In genomic region chr3:33114622-33115023, GRCh38 we compare ENCODE assay signal across 8 cellular contexts. TPM values are rescaled to one million over a fixed set of nuclear protein-coding genes. Genes with fewer than 3 reads are reported as not detected.
DNase-seq lines count a peak whose midpoint lies in the region; ATAC-seq and TF ChIP-seq lines count a peak whose summit lies in the region.

No MANE protein-coding gene starts in this region.

- H3K9me3 ChIP-seq in gastroesophageal sphincter (no peaks in the 10 kb centered on the region), skeletal muscle satellite cell (replicated peaks; ENCODE audit: low read length) (no peaks in the 10 kb centered on the region)

- H3K4me3 ChIP-seq in gastroesophageal sphincter (peak overlapping the region; percentile 64 to 66), skeletal muscle satellite cell (ENCODE audit: low read length) (peak overlapping the region; percentile 88)

- TF ChIP-seq CTCF in VCaP (conservative IDR thresholded peaks at IDR 0.05) (no peak), gastroesophageal sphincter (IDR thresholded peaks at IDR 0.05) (no peak)

- peak overlapping the region; percentile 82 for H3K9ac ChIP-seq in skeletal muscle satellite cell (ENCODE audit: low read depth, low read length)

- H3K4me1 ChIP-seq in gastroesophageal sphincter (peaks cover 0 to 57% (median 0%) of the 10 kb centered on the region in 3 donors), skeletal muscle satellite cell (ENCODE audit: control insufficient read depth, insufficient read depth, low read length) (peaks cover 10% of the 10 kb centered on the region)

- H3K27ac ChIP-seq in VCaP (peak overlapping the region; percentile 97), gastroesophageal sphincter (peak overlapping the region; percentile 92 to 97 (median 92))

- H3K4me2 ChIP-seq in skeletal muscle satellite cell (ENCODE audit: low read length) = peak overlapping the region; percentile 93

- 36 to 45% methylated on average over 5 to 13 of the region's 14 CpGs for WGBS in gastroesophageal sphincter (ENCODE audit: low coverage in 1 of 2), 2 donors

- ATAC-seq in GM21447 (IDR thresholded peaks at IDR 0.05; ENCODE audit: unreplicated experiment) (peak; percentile 3), gastroesophageal sphincter (no peak)

- H3K27me3 ChIP-seq in gastroesophageal sphincter = no peaks in the 10 kb centered on the region
- H3K27me3 ChIP-seq in skeletal muscle satellite cell (ENCODE audit: control insufficient read depth, insufficient read depth, low read length) = no peaks in the 10 kb centered on the region

- DNase-seq in activated effector memory CD4-positive, alpha-beta T cell treated with anti-CD3 and anti-CD28 coated beads, Interleukin-2, amount 50 U/mL, for 16 hours = no peak
- DNase-seq in SK-N-DZ (ENCODE audit: low spot score) (no peak), A172 (ENCODE audit: low spot score) (no peak), LoVo (ENCODE audit: low spot score) (no peak)

- no peak for TF ChIP-seq EP300 in gastroesophageal sphincter (IDR thresholded peaks at IDR 0.05)

- no peak for TF ChIP-seq POLR2A in gastroesophageal sphincter (IDR thresholded peaks at IDR 0.05)

- H3K36me3 ChIP-seq in gastroesophageal sphincter = peaks cover 0 to 10% of the 10 kb centered on the region in 2 donors
- H3K36me3 ChIP-seq in skeletal muscle satellite cell (ENCODE audit: insufficient read depth, low read length) = peaks cover 6% of the 10 kb centered on the region

RNA-seq across cellular contexts. Expression of gene CRTAP, which starts 0.8 kb away (rescaled TPM):
- 100 to 1,000 TPM; 189 to 358 (median 292) TPM for total RNA-seq in gastroesophageal sphincter
- total RNA-seq in skeletal muscle satellite cell (2012; rRNA removed) = 169 and 234 TPM in 2 replicates
- polyA plus RNA-seq in SK-N-DZ (2014; cell fraction: cytosol; rRNA removed) = 159 and 167 TPM in 2 replicates
- 53.6 and 60.6 TPM in 2 replicates for polyA plus RNA-seq in SK-N-DZ (2014; cell fraction: nucleus; rRNA removed)
- 416 and 442 TPM in 2 replicates for total RNA-seq in A172 (2014; rRNA removed; shearing (Covaris generic))

RNA-seq across cellular contexts. Expression of gene GLB1, which starts 17.7 kb away (rescaled TPM):
- 10 to 100 TPM; 30.2 to 38.0 (median 35.7) TPM for total RNA-seq in gastroesophageal sphincter
- total RNA-seq in skeletal muscle satellite cell (2012; rRNA removed) = 41.1 and 41.3 TPM in 2 replicates
- 73.6 and 78.8 TPM in 2 replicates for polyA plus RNA-seq in SK-N-DZ (2014; cell fraction: cytosol; rRNA removed)
- polyA plus RNA-seq in SK-N-DZ (2014; cell fraction: nucleus; rRNA removed) = 32.1 and 37.3 TPM in 2 replicates
- total RNA-seq in A172 (2014; rRNA removed; shearing (Covaris generic)) = 122 TPM in 2 replicates

RNA-seq across cellular contexts. Expression of gene TMPPE, which starts 17.7 kb away (rescaled TPM):
- total RNA-seq in gastroesophageal sphincter = 1 to 10 TPM; 7.0 to 9.8 (median 8.6) TPM
- 3.3 and 4.2 TPM in 2 replicates for total RNA-seq in skeletal muscle satellite cell (2012; rRNA removed)
- polyA plus RNA-seq in SK-N-DZ (2014; cell fraction: cytosol; rRNA removed) = 0.29 and 1.5 TPM in 2 replicates
- 0.50 and 1.2 TPM in 2 replicates for polyA plus RNA-seq in SK-N-DZ (2014; cell fraction: nucleus; rRNA removed)
- 2.8 and 3.8 TPM in 2 replicates for total RNA-seq in A172 (2014; rRNA removed; shearing (Covaris generic))
